In the genomic region with DNA sequence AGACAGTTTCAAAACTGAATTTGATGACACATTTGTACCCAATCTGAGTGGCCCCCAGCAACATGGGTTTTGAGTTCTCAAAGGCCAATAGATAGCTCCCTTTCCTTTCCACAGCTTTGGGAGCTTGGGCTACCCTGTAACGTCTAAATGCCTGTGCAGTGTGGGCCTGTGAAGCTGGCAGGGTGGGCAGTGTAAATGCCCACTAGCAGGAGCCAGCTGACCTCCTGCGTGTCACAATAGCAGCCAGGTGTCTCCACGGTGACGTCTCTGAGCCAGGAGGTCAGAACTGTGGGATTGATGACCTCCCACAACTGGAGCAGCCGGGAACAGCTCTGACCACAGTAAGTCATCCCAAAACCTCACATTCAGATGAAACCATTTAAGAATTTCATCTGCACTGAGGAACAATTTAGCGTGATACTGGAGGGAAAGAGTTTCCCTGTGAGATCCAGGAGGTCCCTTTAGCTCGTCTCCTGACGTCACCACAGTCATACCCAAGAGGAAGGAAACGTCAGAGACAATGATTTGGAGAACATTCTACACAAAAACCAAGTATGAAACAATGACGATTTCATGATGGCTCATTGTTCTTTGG, we compare ENCODE assay signal across 8 cellular contexts. TPM values are rescaled to one million over a fixed set of nuclear protein-coding genes. Genes with fewer than 3 reads are reported as not detected.
A peak's percentile ranks its signal among the peaks of the same experiment; 100 is the strongest.
DNase-seq lines count a peak whose midpoint lies in the region; ATAC-seq and TF ChIP-seq lines count a peak whose summit lies in the region.

A gene (plus strand): TSS at position 300 of the 595 bp plus-strand sequence. CDS start 23,022 bp downstream, outside the sequence.

- TF ChIP-seq POLR2A in testis (IDR thresholded peaks at IDR 0.05): no peak

- peaks cover 7% of the 10 kb centered on the region for H3K9me3 Mint-ChIP-seq in MCF 10A (ENCODE audit: unreplicated experiment)

- no peak within 1 kb of the TSS for H3K4me3 ChIP-seq in left lung
- H3K4me3 ChIP-seq in testis: no peak within 1 kb of the TSS

- no peaks in the 10 kb centered on the region for H3K36me3 Mint-ChIP-seq in MCF 10A (ENCODE audit: insufficient read depth, unreplicated experiment)

- DNase-seq in M059J (ENCODE audit: low read depth): peak; percentile 75
- no peak for DNase-seq in MCF 10A (ENCODE audit: unreplicated experiment)
- DNase-seq in left lung: no peak
- DNase-seq in testis: no peak
- DNase-seq in anterior cingulate cortex (lab: John Stamatoyannopoulos, UW): no peak
- DNase-seq in stimulated activated CD4-positive, alpha-beta T cell treated with anti-CD3 and anti-CD28 coated beads, Interleukin-4, amount 100 ng/mL, for 1 hour: no peak
- DNase-seq in GF-D8 (lab: John Stamatoyannopoulos, UW): no peak

- H3K4me1 ChIP-seq in left lung (no peaks in the 10 kb centered on the region), testis (no peaks in the 10 kb centered on the region)

- no peak for ATAC-seq in left lung
- ATAC-seq in GM21717 (IDR thresholded peaks at IDR 0.05; ENCODE audit: unreplicated experiment): no peak

- BruUV-seq in MCF 10A (replicated peaks; lab: Mats Ljungman, UMichigan): no TSS peak

- H3K4me3 Mint-ChIP-seq in MCF 10A (ENCODE audit: unreplicated experiment): no peak within 1 kb of the TSS

- TF ChIP-seq CTCF in MCF 10A (IDR thresholded peaks at IDR 0.05; ENCODE audit: unreplicated experiment) (no peak), left lung (IDR thresholded peaks at IDR 0.05) (no peak), testis (IDR thresholded peaks at IDR 0.05) (no peak)

- H3K27me3 ChIP-seq in left lung (no peaks in the 10 kb centered on the region), testis (no peaks in the 10 kb centered on the region)

- CTCF ChIA-PET in MCF 10A (lab: Yijun Ruan, JAX): interaction anchor here (0.5 to 0.6 kb wide), 2 partner anchors 72 to 75 kb away, joined by 3 read pairs; no protein-coding TSS in a partner anchor

- H3K27me3 Mint-ChIP-seq in MCF 10A (ENCODE audit: insufficient read depth, unreplicated experiment): no peaks in the 10 kb centered on the region

- no peaks in the 10 kb centered on the region for H3K4me1 Mint-ChIP-seq in MCF 10A (ENCODE audit: insufficient read depth, unreplicated experiment)

- intact Hi-C loops in MCF 10A (cut with micrococcal nuclease) (no loop called here), left lung (cut with DNase I) (no loop called here), testis (cut with DNase I; ENCODE audit: low total_unique reads) (no loop called here)

- WGBS in testis, 2 donors: 79 to 90% methylated on average over 9 to 10 of the region's 10 CpGs

- H3K36me3 ChIP-seq in left lung (no peaks in the 10 kb centered on the region), testis (ENCODE audit: low read depth, missing control alignments) (no peaks in the 10 kb centered on the region)

- POLR2A ChIA-PET in MCF 10A (lab: Yijun Ruan, JAX): interaction anchor here (0.6 to 0.7 kb wide), 2 partner anchors 879 to 1121 kb away, joined by 3 read pairs; no protein-coding TSS in a partner anchor

- H3K9me3 ChIP-seq in left lung (peaks cover 0 to 2% of the 10 kb centered on the region in 2 donors), testis (no peaks in the 10 kb centered on the region)

- H3K27ac ChIP-seq in left lung (no peak within 1 kb of the TSS), testis (no peak within 1 kb of the TSS)

- no peak within 1 kb of the TSS for H3K27ac Mint-ChIP-seq in MCF 10A (ENCODE audit: low read depth, unreplicated experiment)

RNA-seq across cellular contexts. Expression of the gene that starts here (rescaled TPM):
- 77.3 and 98.2 TPM in 2 replicates for total RNA-seq in M059J (2014; rRNA removed; shearing (Covaris generic))
- total RNA-seq in MCF 10A (2022) (152 and 200 TPM in 2 replicates), left lung (100 to 1,000 TPM in 1 of 2 donors, 10 to 100 TPM in 1; 74.5 to 105 TPM), testis (100 to 1,000 TPM; 231 to 323 TPM)
- 465 TPM for polyA plus RNA-seq in testis (ENCODE audit: insufficient read depth, low read depth, low replicate concordance)
